ENCODE assay signal across 20 cellular contexts in the genomic region with DNA sequence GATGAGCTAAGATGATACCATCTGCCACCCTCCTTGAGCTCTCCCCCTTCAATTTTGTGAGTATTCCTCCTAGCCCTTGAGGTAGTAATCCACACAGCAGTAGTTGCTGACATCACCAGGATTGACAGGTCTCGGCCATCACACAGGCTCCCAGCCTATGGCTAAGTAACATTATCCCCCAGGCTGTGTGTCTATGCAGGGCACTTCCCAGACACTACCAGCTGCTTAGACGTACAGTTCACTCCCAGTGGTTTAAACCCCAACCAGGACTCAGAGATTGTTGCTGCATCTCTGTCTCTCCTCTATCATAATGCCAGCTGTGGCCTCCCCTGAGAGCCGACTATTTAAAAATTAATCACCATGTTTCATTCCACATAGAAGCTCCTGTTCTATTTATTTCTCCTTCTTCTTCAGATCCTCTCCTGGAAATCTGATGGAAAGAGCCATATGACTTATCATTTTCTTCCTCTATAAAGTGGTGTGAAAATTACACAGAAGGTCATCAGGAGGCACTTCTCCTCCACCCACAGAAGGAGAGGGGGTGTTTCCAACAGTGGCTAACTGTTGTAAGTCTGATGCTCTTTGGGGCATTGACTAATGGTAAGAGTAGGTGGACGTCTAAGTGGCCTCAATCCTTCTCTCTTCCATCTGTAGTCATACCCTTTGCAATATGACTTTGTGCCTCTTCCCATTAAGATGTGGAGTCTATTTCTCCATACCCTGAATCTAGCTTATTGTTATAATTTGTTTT.
"Had no signal": no experiment of that assay in that cellular context is flagged by ENCODE, and none has a peak within 500 bp of the region (broad histone marks: within the 10 kb centered on the region; RNA-seq: fewer than 3 reads in every experiment).

No MANE protein-coding gene starts in this region.

- H3K27ac ChIP-seq: body of pancreas, esophagus muscularis mucosa, gastroesophageal sphincter, heart left ventricle, neural progenitor cell, pancreas, spleen had no signal

- H2AFZ ChIP-seq: neural progenitor cell had no signal

- ATAC-seq: gastroesophageal sphincter, heart left ventricle, left ventricle myocardium superior, sciatic nerve had no signal

- H3K4me3 ChIP-seq: body of pancreas, esophagus muscularis mucosa, gastroesophageal sphincter, heart left ventricle, neural progenitor cell, pancreas, spleen had no signal

- H3K9ac ChIP-seq: neural progenitor cell had no signal

- DNase-seq: activated B cell treated with CpG ODN at 0.5 μM for 24 hours; activated CD4-positive, alpha-beta memory T cell treated with anti-CD3 and anti-CD28 coated beads, Interleukin-2, amount 10 ng/mL, durations not matched to agents 7 days and 5 days; activated CD4-positive, alpha-beta T cell treated with anti-CD3 and anti-CD28 coated beads for 4 hours; activated CD8-positive, alpha-beta memory T cell treated with anti-CD3 and anti-CD28 coated beads, Interleukin-2, amount 10 ng/mL, durations not matched to agents 7 days and 5 days; activated naive CD8-positive, alpha-beta T cell treated with anti-CD3 and anti-CD28 coated beads, Interleukin-2, amount 10 ng/mL, durations not matched to agents 7 days and 5 days; amygdala; dermis blood vessel endothelial cell; effector memory CD4-positive, alpha-beta T cell; heart left ventricle; left ventricle myocardium superior; pancreas; spleen; stimulated activated CD4-positive, alpha-beta T cell treated with anti-CD3 and anti-CD28 coated beads, Interleukin-4, amount 100 ng/mL, for 4 hours; stimulated activated naive B cell treated with anti-CD40 and anti-IgM and Interleukin-4, amounts not matched to agents 10 μg/mL and 1 μg/mL and 100 μg/mL, for 72 hours; T-helper 9 cell had no signal

- H3K27me3 ChIP-seq: body of pancreas, esophagus muscularis mucosa, heart left ventricle, neural progenitor cell, pancreas, spleen had no signal

- H3K36me3 ChIP-seq: esophagus muscularis mucosa, gastroesophageal sphincter, heart left ventricle, neural progenitor cell, pancreas, spleen had no signal

- H3K9me3 ChIP-seq: body of pancreas, esophagus muscularis mucosa, gastroesophageal sphincter, heart left ventricle, pancreas, spleen had no signal

- H3K4me1 ChIP-seq: body of pancreas, esophagus muscularis mucosa, gastroesophageal sphincter, heart left ventricle, neural progenitor cell, pancreas, spleen had no signal

- H3K4me2 ChIP-seq: neural progenitor cell had no signal
